ENCODE assay signal across 19 cellular contexts in genomic region chr7:71616217-71616616, GRCh38.
"Had no signal": no experiment of that assay in that cellular context is flagged by ENCODE, and none has a peak within 500 bp of the region (broad histone marks: within the 10 kb centered on the region; RNA-seq: fewer than 3 reads in every experiment).

No MANE protein-coding gene starts in this region.

- ATAC-seq: foreskin keratinocyte; left cardiac atrium; left ventricle myocardium superior; naive thymus-derived CD8-positive, alpha-beta T cell had no signal

- H3K36me3 ChIP-seq: colonic mucosa, neutrophil, right atrium auricular region, stomach, thoracic aorta had no signal

- H3K9me3 Mint-ChIP-seq: endodermal cell had no signal

- H3K4me3 ChIP-seq: colonic mucosa, right atrium auricular region, stomach, thoracic aorta had no signal

- H3K27me3 ChIP-seq: colonic mucosa, foreskin keratinocyte, neutrophil, right atrium auricular region, stomach had no signal

- H3K27ac Mint-ChIP-seq: endodermal cell; naive thymus-derived CD8-positive, alpha-beta T cell had no signal

- H3K27ac ChIP-seq: colonic mucosa, foreskin keratinocyte, neutrophil, right atrium auricular region, stomach had no signal

- H3K4me1 ChIP-seq: colonic mucosa, foreskin keratinocyte had no signal

- DNase-seq: cerebellar nuclear complex; colonic mucosa; effector CD4-positive, alpha-beta T cell; endodermal cell; erythroblast; foreskin keratinocyte; kidney; left cardiac atrium; left ventricle myocardium superior; naive thymus-derived CD8-positive, alpha-beta T cell; small intestine; stimulated activated CD4-positive, alpha-beta T cell treated with anti-CD3 and anti-CD28 coated beads, Interleukin-12 subunit alpha, Interleukin-12 subunit beta, amount 100 ng/mL, for 4 hours; stimulated activated naive CD4-positive, alpha-beta T cell; stomach; substantia nigra; trophoblast cell had no signal

- H3K36me3 Mint-ChIP-seq: naive thymus-derived CD8-positive, alpha-beta T cell had no signal

- H3K4me3 Mint-ChIP-seq: endodermal cell; naive thymus-derived CD8-positive, alpha-beta T cell had no signal

- H3K4me1 Mint-ChIP-seq: naive thymus-derived CD8-positive, alpha-beta T cell had no signal

- H3K9me3 ChIP-seq: colonic mucosa, neutrophil, right atrium auricular region, stomach, thoracic aorta had no signal
